ENCODE assay signal across 30 cellular contexts in genomic region chr1:228280961-228281591, GRCh38.
A peak's percentile ranks its signal among the peaks of the same experiment; 100 is the strongest.
DNase-seq lines count a peak whose midpoint lies in the region; ATAC-seq and TF ChIP-seq lines count a peak whose summit lies in the region.
"Had no signal": no experiment of that assay in that cellular context is flagged by ENCODE, and none has a peak within 500 bp of the region (broad histone marks: within the 10 kb centered on the region; RNA-seq: fewer than 3 reads in every experiment).

No MANE protein-coding gene starts in this region.

- H3K27ac Mint-ChIP-seq in H9 = no peak overlapping the region
- H3K27ac Mint-ChIP-seq: activated CD4-positive, alpha-beta T cell treated with anti-CD3 and anti-CD28 coated beads, Interleukin-2, amount 10 ng/mL, durations not matched to agents 24 days and 14 days; activated naive CD8-positive, alpha-beta T cell treated with anti-CD3 and anti-CD28 coated beads, Interleukin-2, amount 50 U/mL, for 24 hours; dendritic cell treated with granulocyte-macrophage colony-stimulating factor and Interleukin-4, amounts not matched to agents 40 ng/mL and 50 ng/mL, for 4 days; HFFc6; IgD-negative memory B cell; stimulated activated effector memory CD8-positive, alpha-beta T cell treated with anti-CD3 and anti-CD28 coated beads, Interleukin-12 subunit alpha, Interleukin-12 subunit beta, amount 100 ng/mL, for 72 hours had no signal

- no peaks in the 10 kb centered on the region for H3K27me3 Mint-ChIP-seq in H9 (ENCODE audit: low read depth)
- H3K27me3 Mint-ChIP-seq: activated CD4-positive, alpha-beta T cell treated with anti-CD3 and anti-CD28 coated beads, Interleukin-2, amount 10 ng/mL, durations not matched to agents 24 days and 14 days; activated naive CD8-positive, alpha-beta T cell treated with anti-CD3 and anti-CD28 coated beads, Interleukin-2, amount 50 U/mL, for 24 hours; IgD-negative memory B cell had no signal

- H3K9ac ChIP-seq in H9 (ENCODE audit: extremely low read depth, insufficient read length, low read length) = no peak overlapping the region
- H3K9ac ChIP-seq: BLaER1 treated with 17β-estradiol and CSF1 and Interleukin-3, amounts not matched to agents 10 nM and 100 nM; GM23248 had no signal

- intact Hi-C loops in gastrocnemius medialis (cut with DNase I; ENCODE audit: low total_unique reads) = loop anchor here (5.0 kb wide), 1 partner anchor 54 kb away; no protein-coding TSS in a partner anchor

- no peak overlapping the region for H2BK15ac ChIP-seq in H9 (ENCODE audit: low read depth, low read length)

- no peaks in the 10 kb centered on the region for H3K23me2 ChIP-seq in H9 (ENCODE audit: insufficient read length, low read depth, low read length, poor library complexity, severe bottlenecking)

- TF ChIP-seq CTCF in H9 (conservative IDR thresholded peaks at IDR 0.05) (no peak), gastrocnemius medialis (IDR thresholded peaks at IDR 0.05 in 4 of 5, conservative IDR thresholded peaks at IDR 0.05 in 1 of 5) (no peak)

- H3K4me2 ChIP-seq in H9 (ENCODE audit: insufficient read depth, insufficient read length, low read length) = no peak overlapping the region
- H3K4me2 ChIP-seq: BLaER1 treated with 17β-estradiol and CSF1 and Interleukin-3, amounts not matched to agents 10 nM and 100 nM had no signal

- no peak overlapping the region; the same call in 1 of the 2 replicates for H3K14ac ChIP-seq in H9 (ENCODE audit: insufficient read depth, low read length)

- H3K23ac ChIP-seq in H9 (ENCODE audit: insufficient read length, low read depth, low read length) = no peak overlapping the region

- in situ Hi-C loops in gastrocnemius medialis (cut with MboI; ENCODE audit: low sequenced_read_pairs in 4 of 4) = no loop called here

- H4K20me1 ChIP-seq in H9 (ENCODE audit: control insufficient read depth, insufficient read depth, insufficient read length) = no peaks in the 10 kb centered on the region

- H2BK20ac ChIP-seq in H9 (ENCODE audit: low read depth, low read length, poor library complexity, severe bottlenecking) = no peak overlapping the region

- no peaks in the 10 kb centered on the region for H3K79me2 ChIP-seq in H9 (ENCODE audit: insufficient read depth, low read length)

- H3K4me1 ChIP-seq in H9 (ENCODE audit: insufficient read depth, low read length) (no peaks in the 10 kb centered on the region), gastrocnemius medialis (peaks cover 0 to 13% of the 10 kb centered on the region in 2 donors)
- H3K4me1 ChIP-seq: prostate gland had no signal

- peaks cover 0 to 97% of the 10 kb centered on the region in 2 donors for H3K36me3 ChIP-seq in gastrocnemius medialis
- H3K36me3 ChIP-seq: prostate gland had no signal

- H2BK120ac ChIP-seq in H9 (ENCODE audit: low read depth, low read length, poor library complexity, severe bottlenecking) = no peak overlapping the region

- no peak overlapping the region for H4K91ac ChIP-seq in H9 (ENCODE audit: insufficient read length, low read depth, low read length)

- no peaks in the 10 kb centered on the region for H3K9me3 Mint-ChIP-seq in H9
- H3K9me3 Mint-ChIP-seq: activated CD4-positive, alpha-beta T cell treated with anti-CD3 and anti-CD28 coated beads, Interleukin-2, amount 10 ng/mL, durations not matched to agents 24 days and 14 days; activated naive CD8-positive, alpha-beta T cell treated with anti-CD3 and anti-CD28 coated beads, Interleukin-2, amount 50 U/mL, for 24 hours; activated T-cell treated with anti-CD3 and anti-CD28 coated beads, Interleukin-2, amount 50 U/mL, for 4 hours; dendritic cell treated with granulocyte-macrophage colony-stimulating factor and Interleukin-4, amounts not matched to agents 40 ng/mL and 50 ng/mL, for 4 days; IgD-negative memory B cell; stimulated activated effector memory CD8-positive, alpha-beta T cell treated with anti-CD3 and anti-CD28 coated beads, Interleukin-12 subunit alpha, Interleukin-12 subunit beta, amount 100 ng/mL, for 72 hours had no signal

- WGBS in H9 (ENCODE audit: extremely low coverage, insufficient read length, low lambda C conversion rate) = no CpG with 5 or more reads among the region's 15 CpGs

- H2AFZ ChIP-seq in H9 (ENCODE audit: low read length) = no peak overlapping the region
- H2AFZ ChIP-seq: GM23248 had no signal

- no peak overlapping the region for H4K5ac ChIP-seq in H9 (ENCODE audit: insufficient read length, low read depth, low read length)

- peaks cover 16 to 48% (median 31%) of the 10 kb centered on the region in 3 experiments; a peak in 6 of 7 replicates for H3K36me3 Mint-ChIP-seq in H9 (ENCODE audit: insufficient read depth in 1 of 3, low read depth in 3 of 3)
- H3K36me3 Mint-ChIP-seq: IgD-negative memory B cell had no signal

- H3K56ac ChIP-seq in H9 (ENCODE audit: insufficient read length, low read depth, low read length) = no peak overlapping the region

- H3K27ac ChIP-seq in H9 (ENCODE audit: insufficient read length, low read depth, low read length) = no peak overlapping the region
- H3K27ac ChIP-seq in gastrocnemius medialis = peak overlapping the region; percentile 79 to 89 (median 86)
- H3K27ac ChIP-seq: 22Rv1; BLaER1 treated with 17β-estradiol and CSF1 and Interleukin-3, amounts not matched to agents 10 nM and 100 nM; esophagus muscularis mucosa; GM23248; heart left ventricle; prostate gland had no signal

- H3T11ph ChIP-seq in H9 (ENCODE audit: low read length) = no peak overlapping the region

- no peak overlapping the region for H4K8ac ChIP-seq in H9 (replicated peaks; ENCODE audit: insufficient read length, low read depth, low read length)

- H3K4me1 Mint-ChIP-seq in H9 = no peaks in the 10 kb centered on the region
- H3K4me1 Mint-ChIP-seq: activated CD4-positive, alpha-beta T cell treated with anti-CD3 and anti-CD28 coated beads, Interleukin-2, amount 10 ng/mL, durations not matched to agents 24 days and 14 days; activated naive CD8-positive, alpha-beta T cell treated with anti-CD3 and anti-CD28 coated beads, Interleukin-2, amount 50 U/mL, for 24 hours; IgD-negative memory B cell; stimulated activated effector memory CD8-positive, alpha-beta T cell treated with anti-CD3 and anti-CD28 coated beads, Interleukin-12 subunit alpha, Interleukin-12 subunit beta, amount 100 ng/mL, for 72 hours had no signal

- no peak overlapping the region for H3K18ac ChIP-seq in H9 (ENCODE audit: insufficient read length, low read depth, low read length)

- no peaks in the 10 kb centered on the region for H3K9me3 ChIP-seq in H9 (ENCODE audit: control insufficient read depth, low read depth, low read length)
- no peaks in the 10 kb centered on the region for H3K9me3 ChIP-seq in gastrocnemius medialis
- H3K9me3 ChIP-seq: BLaER1 treated with 17β-estradiol and CSF1 and Interleukin-3, amounts not matched to agents 10 nM and 100 nM; esophagus muscularis mucosa; heart left ventricle; prostate gland had no signal

- H2BK5ac ChIP-seq in H9 (ENCODE audit: insufficient read length, low read length) = no peak overlapping the region

- peak; percentile 6 for DNase-seq in activated CD4-positive, alpha-beta T cell treated with anti-CD3 and anti-CD28 coated beads for 1 hour
- no peak for DNase-seq in activated CD4-positive, alpha-beta T cell treated with anti-CD3 and anti-CD28 coated beads for 4 hours
- DNase-seq in H9 (peak; percentile 15), islet precursor cell (peak; percentile 46), gastrocnemius medialis (peak in 1 of 2 donors; percentile 14), NCI-H1417 treated with DMSO at 0.1 percent for 48 hours (lab: John Stamatoyannopoulos, UW) (no peak), cerebellar cortex (ENCODE audit: low spot score) (no peak)
- DNase-seq: activated CD4-positive, alpha-beta T cell treated with anti-CD3 and anti-CD28 coated beads, Interleukin-2, amount 10 ng/mL, durations not matched to agents 24 days and 14 days; activated gamma-delta T cell; activated naive CD8-positive, alpha-beta T cell treated with anti-CD3 and anti-CD28 coated beads, Interleukin-2, amount 50 U/mL, for 24 hours; activated T-cell treated with anti-CD3 and anti-CD28 coated beads, Interleukin-2, amount 50 U/mL, for 4 hours; caudate nucleus; foreskin fibroblast; GM23248; HFFc6; mesenchymal stem cell; NCI-H1694; NCI-H446; NCI-H748 treated with DMSO at 0.1 percent for 48 hours; SIG-M5; substantia nigra had no signal

- ATAC-seq in gastrocnemius medialis (no peak), GM18519 (IDR thresholded peaks at IDR 0.05; ENCODE audit: low FRiP score, unreplicated experiment) (no peak)
- ATAC-seq: activated naive CD8-positive, alpha-beta T cell treated with anti-CD3 and anti-CD28 coated beads, Interleukin-2, amount 50 U/mL, for 24 hours; activated T-cell treated with anti-CD3 and anti-CD28 coated beads, Interleukin-2, amount 50 U/mL, for 4 hours; heart left ventricle; stimulated activated effector memory CD8-positive, alpha-beta T cell treated with anti-CD3 and anti-CD28 coated beads, Interleukin-12 subunit alpha, Interleukin-12 subunit beta, amount 100 ng/mL, for 72 hours had no signal

- no peak overlapping the region for H3K4me3 Mint-ChIP-seq in H9
- H3K4me3 Mint-ChIP-seq: activated CD4-positive, alpha-beta T cell treated with anti-CD3 and anti-CD28 coated beads, Interleukin-2, amount 10 ng/mL, durations not matched to agents 24 days and 14 days; activated naive CD8-positive, alpha-beta T cell treated with anti-CD3 and anti-CD28 coated beads, Interleukin-2, amount 50 U/mL, for 24 hours; activated T-cell treated with anti-CD3 and anti-CD28 coated beads, Interleukin-2, amount 50 U/mL, for 4 hours; dendritic cell treated with granulocyte-macrophage colony-stimulating factor and Interleukin-4, amounts not matched to agents 40 ng/mL and 50 ng/mL, for 4 days; HFFc6; IgD-negative memory B cell; stimulated activated effector memory CD8-positive, alpha-beta T cell treated with anti-CD3 and anti-CD28 coated beads, Interleukin-12 subunit alpha, Interleukin-12 subunit beta, amount 100 ng/mL, for 72 hours had no signal

- H3K27me3 ChIP-seq in H9 (ENCODE audit: insufficient read depth, low read length) (no peaks in the 10 kb centered on the region), gastrocnemius medialis (no peaks in the 10 kb centered on the region)
- H3K27me3 ChIP-seq: BLaER1 treated with 17β-estradiol and CSF1 and Interleukin-3, amounts not matched to agents 10 nM and 100 nM; esophagus muscularis mucosa; heart left ventricle had no signal

- H3K4ac ChIP-seq in H9 (ENCODE audit: low read depth, low read length) = no peak overlapping the region

- no peak overlapping the region for H2AK5ac ChIP-seq in H9 (ENCODE audit: insufficient read length, low read length)

- H3K79me1 ChIP-seq in H9 (ENCODE audit: insufficient read depth, low read depth, low read length, poor library complexity, severe bottlenecking) = no peaks in the 10 kb centered on the region

- no peak overlapping the region for H2BK12ac ChIP-seq in H9 (ENCODE audit: insufficient read length, low read depth, low read length)

- no peak overlapping the region for H3K4me3 ChIP-seq in gastrocnemius medialis
- H3K4me3 ChIP-seq: BLaER1 treated with 17β-estradiol and CSF1 and Interleukin-3, amounts not matched to agents 10 nM and 100 nM; esophagus muscularis mucosa; GM23248; heart left ventricle; prostate gland had no signal

- no peak for TF ChIP-seq POLR2A in gastrocnemius medialis (IDR thresholded peaks at IDR 0.05)

Comparison
In these comparisons a context has a peak if more than half of its experiments do, and no peak if none do; other contexts are left out.
1. DNase-seq: peak in activated CD4-positive, alpha-beta T cell treated with anti-CD3 and anti-CD28 coated beads for 1 hour (single experiment), H9 (single experiment) and islet precursor cell (single experiment); none in activated CD4-positive, alpha-beta T cell treated with anti-CD3 and anti-CD28 coated beads for 4 hours (0 of 2), NCI-H1417 treated with DMSO at 0.1 percent for 48 hours (single experiment) and cerebellar cortex (single experiment).